ENCODE assay signal across 9 cellular contexts in the genomic region with DNA sequence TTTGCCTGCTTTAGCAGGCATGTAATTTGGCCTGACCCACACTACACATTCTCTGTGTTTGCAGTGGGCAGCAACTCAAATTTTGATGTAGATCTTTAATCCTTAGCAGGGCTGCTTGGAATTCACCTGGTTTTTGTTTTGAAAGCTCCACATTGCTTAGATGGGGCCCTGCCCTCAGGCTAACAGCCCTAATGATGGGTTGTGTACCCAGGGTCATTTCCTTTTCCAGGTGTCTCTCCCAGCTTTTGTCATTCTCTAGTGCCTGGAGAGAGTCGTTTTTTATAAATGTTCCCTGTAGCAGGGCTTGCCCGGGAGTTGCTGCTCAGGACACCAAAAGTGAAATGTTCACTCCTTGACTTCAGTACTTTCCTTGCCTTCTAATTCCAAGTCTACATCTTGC.
DNase-seq lines count a peak whose midpoint lies in the region; ATAC-seq and TF ChIP-seq lines count a peak whose summit lies in the region.
"Had no signal": no experiment of that assay in that cellular context is flagged by ENCODE, and none has a peak within 500 bp of the region (broad histone marks: within the 10 kb centered on the region; RNA-seq: fewer than 3 reads in every experiment).

No MANE protein-coding gene starts in this region.

- peaks cover 6 to 17% of the 10 kb centered on the region in 2 donors for H3K36me3 Mint-ChIP-seq in stimulated activated naive B cell treated with anti-CD40 and anti-IgM and Interleukin-4, amounts not matched to agents 10 μg/mL and 1 μg/mL and 100 μg/mL, for 72 hours

- H3K4me1 ChIP-seq in HUES64 (ENCODE audit: insufficient read depth, low read length) (peaks cover 69% of the 10 kb centered on the region), adipocyte (ENCODE audit: control insufficient read depth, insufficient read depth, low read length) (peaks cover 78% of the 10 kb centered on the region)

- H3K27ac ChIP-seq in HUES64 (ENCODE audit: low read depth, low read length): peak overlapping the region; percentile 66
- H3K27ac ChIP-seq: HL-60 had no signal

- H3K36me3 ChIP-seq in HUES64 (ENCODE audit: insufficient read depth, low read length): peaks cover 17% of the 10 kb centered on the region
- peaks cover 16% of the 10 kb centered on the region for H3K36me3 ChIP-seq in adipocyte (ENCODE audit: control insufficient read depth, insufficient read depth, low read length, severe bottlenecking)

- H3K4me3 ChIP-seq in HUES64 (ENCODE audit: low read length): peak overlapping the region; percentile 7; the same call in 1 of the 2 replicates
- H3K4me3 ChIP-seq in adipocyte (ENCODE audit: low read length): peak overlapping the region; percentile 10

- no peak for TF ChIP-seq CTCF in GM13977 (IDR thresholded peaks at IDR 0.05; ENCODE audit: extremely low read depth, insufficient read depth, missing control alignments)

- no peaks in the 10 kb centered on the region for H3K9me3 Mint-ChIP-seq in stimulated activated naive B cell treated with anti-CD40 and anti-IgM and Interleukin-4, amounts not matched to agents 10 μg/mL and 1 μg/mL and 100 μg/mL, for 72 hours

- H3K27ac Mint-ChIP-seq in stimulated activated naive B cell treated with anti-CD40 and anti-IgM and Interleukin-4, amounts not matched to agents 10 μg/mL and 1 μg/mL and 100 μg/mL, for 72 hours: peak overlapping the region; percentile 53

- no peaks in the 10 kb centered on the region for H3K9me3 ChIP-seq in HUES64 (ENCODE audit: insufficient read depth, low read depth, low read length)
- no peaks in the 10 kb centered on the region for H3K9me3 ChIP-seq in adipocyte (ENCODE audit: control insufficient read depth, low read length)

- H3K9ac ChIP-seq in HUES64 (ENCODE audit: low read depth, low read length) (peak overlapping the region; percentile 56), adipocyte (ENCODE audit: low read length) (peak overlapping the region; percentile 19)

- H3K27me3 Mint-ChIP-seq in stimulated activated naive B cell treated with anti-CD40 and anti-IgM and Interleukin-4, amounts not matched to agents 10 μg/mL and 1 μg/mL and 100 μg/mL, for 72 hours: no peaks in the 10 kb centered on the region

- in situ Hi-C loops in GM13977 (cut with MboI; ENCODE audit: low pct_unique_long_range_greater_than_20kb, low sequenced_read_pairs, unreplicated experiment): loop anchor here (25.0 kb wide), 1 partner anchor 282 kb away; no protein-coding TSS in a partner anchor

- no peak for ATAC-seq in stimulated activated naive B cell treated with anti-CD40 and anti-IgM and Interleukin-4, amounts not matched to agents 10 μg/mL and 1 μg/mL and 100 μg/mL, for 72 hours (replicated peaks)

- DNase-seq in adipocyte (ENCODE audit: low read depth) (peak; percentile 25), islet precursor cell (peak; percentile 90), dermis blood vessel endothelial cell (no peak), GM13977 (ENCODE audit: low spot score) (no peak), posterior cingulate gyrus (no peak)
- DNase-seq in stimulated activated naive B cell treated with anti-CD40 and anti-IgM and Interleukin-4, amounts not matched to agents 10 μg/mL and 1 μg/mL and 100 μg/mL, for 72 hours: no peak
- DNase-seq: activated CD8-positive, alpha-beta memory T cell treated with anti-CD3 and anti-CD28 coated beads for 24 hours had no signal

- intact Hi-C loops in posterior cingulate gyrus (cut with DNase I): loop anchor here (2.0 to 5.0 kb wide), 2 partner anchors 125 to 257 kb away; no protein-coding TSS in a partner anchor

- no peak overlapping the region for H3K4me3 Mint-ChIP-seq in stimulated activated naive B cell treated with anti-CD40 and anti-IgM and Interleukin-4, amounts not matched to agents 10 μg/mL and 1 μg/mL and 100 μg/mL, for 72 hours

- peaks cover 31 to 56% of the 10 kb centered on the region in 2 donors for H3K4me1 Mint-ChIP-seq in stimulated activated naive B cell treated with anti-CD40 and anti-IgM and Interleukin-4, amounts not matched to agents 10 μg/mL and 1 μg/mL and 100 μg/mL, for 72 hours

- H3K27me3 ChIP-seq in HUES64 (ENCODE audit: insufficient read depth, low read length): no peaks in the 10 kb centered on the region
- no peaks in the 10 kb centered on the region for H3K27me3 ChIP-seq in adipocyte (replicated peaks; ENCODE audit: control insufficient read depth, insufficient read depth, low read length)

- WGBS in HUES64: 16% methylated on average over 2 of the region's 2 CpGs

Comparison
In these comparisons a context has a peak if more than half of its experiments do, and no peak if none do; other contexts are left out.
1. DNase-seq: peak in adipocyte (single experiment) and islet precursor cell (single experiment); none in stimulated activated naive B cell treated with anti-CD40 and anti-IgM and Interleukin-4, amounts not matched to agents 10 μg/mL and 1 μg/mL and 100 μg/mL, for 72 hours (single experiment), dermis blood vessel endothelial cell (single experiment), GM13977 (single experiment) and posterior cingulate gyrus (0 of 10).